In genomic region chr9:137618105-137619067, GRCh38 we compare ENCODE assay signal across 8 cellular contexts. TPM values are rescaled to one million over a fixed set of nuclear protein-coding genes. Genes with fewer than 3 reads are reported as not detected.
A peak's percentile ranks its signal among the peaks of the same experiment; 100 is the strongest.
DNase-seq lines count a peak whose midpoint lies in the region; ATAC-seq and TF ChIP-seq lines count a peak whose summit lies in the region.

Gene EHMT1 (plus strand): TSS chr9:137619005. CDS start chr9:137619029, 24 bp downstream.

- peak within 1 kb of the TSS; percentile 88 to 91 for H3K4me3 ChIP-seq in foreskin fibroblast (ENCODE audit: low read depth in 1 of 2, low read length in 2 of 2)
- H3K4me3 ChIP-seq in neuron (ENCODE audit: low read length) = peak within 1 kb of the TSS; percentile 98

- peak within 1 kb of the TSS; percentile 32 for H2AFZ ChIP-seq in neuron (ENCODE audit: low read depth, low read length)

- DNase-seq in Daoy (ENCODE audit: low read depth) = peak; percentile 97
- peak; percentile 79 for DNase-seq in LHCN-M2 (ENCODE audit: low read depth)
- peak; percentile 38 for DNase-seq in SHP77 treated with DMSO at 0.1 percent for 48 hours (lab: John Stamatoyannopoulos, UW)
- peak; percentile 86 for DNase-seq in activated gamma-delta T cell (lab: John Stamatoyannopoulos, UW)
- DNase-seq in foreskin fibroblast = peak; percentile 76 to 94
- DNase-seq in stromal cell of bone marrow (ENCODE audit: low read depth) = peak; percentile 71

- H3K36me3 ChIP-seq in neuron (ENCODE audit: insufficient read depth, low read length) = peaks cover 37% of the 10 kb centered on the region

- H3K27me3 ChIP-seq in neuron (ENCODE audit: insufficient read depth, low read length) = no peaks in the 10 kb centered on the region

- peaks cover 28% of the 10 kb centered on the region for H3K4me1 ChIP-seq in neuron (ENCODE audit: insufficient read depth, low read length)

- no peaks in the 10 kb centered on the region for H3K9me3 ChIP-seq in neuron (ENCODE audit: low read length)

- no peak for TF ChIP-seq CTCF in foreskin fibroblast (IDR thresholded peaks at IDR 0.05; ENCODE audit: low read depth, low read length)

- ATAC-seq in GM21825 (IDR thresholded peaks at IDR 0.05; ENCODE audit: unreplicated experiment) = peak; percentile 52

RNA-seq across cellular contexts. Expression of gene EHMT1, which starts in this region (rescaled TPM):
- 36.8 and 51.9 TPM in 2 replicates for total RNA-seq in Daoy (2014; rRNA removed; shearing (Covaris generic))
- total RNA-seq in LHCN-M2 (2014; rRNA removed) = 34.8 and 43.5 TPM in 2 replicates
- 24.9 TPM for polyA plus RNA-seq in LHCN-M2 (2012)

Comparison
In these comparisons a context has a peak if more than half of its experiments do, and no peak if none do; other contexts are left out.
1. Peak in every context shown above with its lines: DNase-seq, ATAC-seq and H3K4me3 ChIP-seq.
2. DNase-seq: peak in every context shown above with its lines; median percentile 97 in Daoy; 86 in activated gamma-delta T cell; 85 in foreskin fibroblast; 79 in LHCN-M2; 71 in stromal cell of bone marrow; 38 in SHP77 treated with DMSO at 0.1 percent for 48 hours.